In genomic region chr3:4394048-4394447, GRCh38 we compare ENCODE assay signal across 10 cellular contexts.
A peak's percentile ranks its signal among the peaks of the same experiment; 100 is the strongest.
DNase-seq lines count a peak whose midpoint lies in the region; ATAC-seq and TF ChIP-seq lines count a peak whose summit lies in the region.
"Had no signal": no experiment of that assay in that cellular context is flagged by ENCODE, and none has a peak within 500 bp of the region (broad histone marks: within the 10 kb centered on the region; RNA-seq: fewer than 3 reads in every experiment).

No MANE protein-coding gene starts in this region.

- TF ChIP-seq CTCF in PC-9 (conservative IDR thresholded peaks at IDR 0.05) = no peak

- no peaks in the 10 kb centered on the region for H4K20me1 ChIP-seq in PC-9 (ENCODE audit: insufficient read depth)

- H3K4me1 Mint-ChIP-seq in effector memory CD8-positive, alpha-beta T cell (ENCODE audit: low read depth in 2 of 2) = peaks cover 18 to 28% of the 10 kb centered on the region in 2 donors
- H3K4me1 Mint-ChIP-seq in stimulated activated naive CD8-positive, alpha-beta T cell treated with anti-CD3 and anti-CD28 coated beads, Interleukin-15, amount 100 ng/mL, for 72 hours = peaks cover 37% of the 10 kb centered on the region

- no peaks in the 10 kb centered on the region for H3K9me3 ChIP-seq in PC-9 (ENCODE audit: insufficient read depth, low read depth)

- no peaks in the 10 kb centered on the region for H3K9me3 Mint-ChIP-seq in effector memory CD8-positive, alpha-beta T cell
- peaks cover 0 to 12% of the 10 kb centered on the region in 2 donors for H3K9me3 Mint-ChIP-seq in stimulated activated naive CD8-positive, alpha-beta T cell treated with anti-CD3 and anti-CD28 coated beads, Interleukin-15, amount 100 ng/mL, for 72 hours

- POLR2A ChIA-PET in PC-9 (lab: Charles Lee; ENCODE audit: unreplicated experiment) = no interaction called here

- peak; percentile 39 for DNase-seq in stimulated activated CD4-positive, alpha-beta T cell treated with anti-CD3 and anti-CD28 coated beads, Interleukin-15, amount 100 ng/mL, for 24 hours
- DNase-seq in stimulated activated CD4-positive, alpha-beta T cell treated with anti-CD3 and anti-CD28 coated beads, Interleukin-4, amount 100 ng/mL, for 1 hour = no peak
- peak; percentile 10 to 13 for DNase-seq in activated CD4-positive, alpha-beta T cell treated with anti-CD3 and anti-CD28 coated beads, Interleukin-2, amount 50 U/mL, for 4 hours
- peak; percentile 3 to 15 (median 6) for DNase-seq in effector memory CD8-positive, alpha-beta T cell
- peak in 1 of 2 donors; percentile 34 for DNase-seq in stimulated activated naive CD8-positive, alpha-beta T cell treated with anti-CD3 and anti-CD28 coated beads, Interleukin-15, amount 100 ng/mL, for 72 hours
- no peak for DNase-seq in DMS79 (lab: John Stamatoyannopoulos, UW)
- DNase-seq in PC-9 = no peak
- DNase-seq: amniotic stem cell had no signal

- H3K27me3 ChIP-seq in PC-9 (ENCODE audit: insufficient read depth, low read depth) = no peaks in the 10 kb centered on the region

- H3K79me2 ChIP-seq in PC-9 (ENCODE audit: low read depth) = no peaks in the 10 kb centered on the region

- no peak overlapping the region for H3K4me3 ChIP-seq in PC-9

- no peak overlapping the region for H3K27ac ChIP-seq in PC-9

- H3K9me2 ChIP-seq in PC-9 (ENCODE audit: insufficient read depth) = no peaks in the 10 kb centered on the region

- no peaks in the 10 kb centered on the region for H3K36me3 ChIP-seq in PC-9 (ENCODE audit: low read depth)

- BruUV-seq in PC-9 (replicated peaks; lab: Mats Ljungman, UMichigan) = no TSS peak

- H3F3A ChIP-seq in PC-9 (ENCODE audit: insufficient read depth, low read depth) = no peaks in the 10 kb centered on the region

- H3K4me2 ChIP-seq in PC-9 = no peak overlapping the region

- no peak overlapping the region for H2AFZ ChIP-seq in PC-9

- H3K27ac Mint-ChIP-seq in effector memory CD8-positive, alpha-beta T cell = peak overlapping the region; percentile 75 to 91
- peak overlapping the region in 1 of 2 donors; percentile 27 for H3K27ac Mint-ChIP-seq in stimulated activated naive CD8-positive, alpha-beta T cell treated with anti-CD3 and anti-CD28 coated beads, Interleukin-15, amount 100 ng/mL, for 72 hours

- peak; percentile 93 for ATAC-seq in effector memory CD8-positive, alpha-beta T cell (replicated peaks)
- peak; percentile 86 for ATAC-seq in stimulated activated naive CD8-positive, alpha-beta T cell treated with anti-CD3 and anti-CD28 coated beads, Interleukin-15, amount 100 ng/mL, for 72 hours
- ATAC-seq in GM18519 (IDR thresholded peaks at IDR 0.05; ENCODE audit: low FRiP score, unreplicated experiment) = no peak
- ATAC-seq: esophagus mucosa had no signal

- peak overlapping the region; percentile 43 to 56 for H3K4me3 Mint-ChIP-seq in effector memory CD8-positive, alpha-beta T cell
- H3K4me3 Mint-ChIP-seq in stimulated activated naive CD8-positive, alpha-beta T cell treated with anti-CD3 and anti-CD28 coated beads, Interleukin-15, amount 100 ng/mL, for 72 hours = peak overlapping the region; percentile 4 to 7

- CTCF ChIA-PET in PC-9 (lab: Charles Lee) = no interaction called here

- H3K4me1 ChIP-seq in PC-9 (replicated peaks; ENCODE audit: insufficient read depth) = no peaks in the 10 kb centered on the region

- H3K27me3 Mint-ChIP-seq in effector memory CD8-positive, alpha-beta T cell = no peaks in the 10 kb centered on the region
- no peaks in the 10 kb centered on the region for H3K27me3 Mint-ChIP-seq in stimulated activated naive CD8-positive, alpha-beta T cell treated with anti-CD3 and anti-CD28 coated beads, Interleukin-15, amount 100 ng/mL, for 72 hours

- peaks cover 3% of the 10 kb centered on the region for H3K36me3 Mint-ChIP-seq in effector memory CD8-positive, alpha-beta T cell (ENCODE audit: insufficient read depth)

- intact Hi-C loops in PC-9 (cut with micrococcal nuclease; ENCODE audit: unreplicated experiment) = no loop called here

Comparison
In these comparisons a context has a peak if more than half of its experiments do, and no peak if none do; other contexts are left out.
1. DNase-seq: peak in stimulated activated CD4-positive, alpha-beta T cell treated with anti-CD3 and anti-CD28 coated beads, Interleukin-15, amount 100 ng/mL, for 24 hours (single experiment), activated CD4-positive, alpha-beta T cell treated with anti-CD3 and anti-CD28 coated beads, Interleukin-2, amount 50 U/mL, for 4 hours (2 of 2) and effector memory CD8-positive, alpha-beta T cell (3 of 3); none in stimulated activated CD4-positive, alpha-beta T cell treated with anti-CD3 and anti-CD28 coated beads, Interleukin-4, amount 100 ng/mL, for 1 hour (single experiment), DMS79 (single experiment) and PC-9 (0 of 2).